ENCODE assay signal across 10 cellular contexts in genomic region chr1:102103645-102104044, GRCh38.
"Had no signal": no experiment of that assay in that cellular context is flagged by ENCODE, and none has a peak within 500 bp of the region (broad histone marks: within the 10 kb centered on the region; RNA-seq: fewer than 3 reads in every experiment).

No MANE protein-coding gene starts in this region.

- ATAC-seq: HCT116, HepG2 had no signal

- FAIRE-seq: HepG2 had no signal

- H3K27ac ChIP-seq: GM23248, HL-60, KMS-11 had no signal

- H3K9me3 ChIP-seq: HAP-1 had no signal

- DNase-seq: GM23248, GOT3, H7, HFFc6, KBM-7 had no signal

- H3K4me3 ChIP-seq: GM23248, HAP-1 had no signal
